8 cellular contexts compared by ENCODE assay signal in genomic region chr13:32164622-32165268, GRCh38.
DNase-seq lines count a peak whose midpoint lies in the region; ATAC-seq, FAIRE-seq and TF ChIP-seq lines count a peak whose summit lies in the region.

No MANE protein-coding gene starts in this region.

- no peak for TF ChIP-seq EP300 in suprapubic skin (IDR thresholded peaks at IDR 0.05)

- H3K4me1 ChIP-seq in esophagus squamous epithelium = peaks cover 0 to 7% (median 0%) of the 10 kb centered on the region in 3 donors
- peaks cover 4% of the 10 kb centered on the region for H3K4me1 ChIP-seq in suprapubic skin

- no peak overlapping the region for H3K4me2 ChIP-seq in SU-DHL-6 (ENCODE audit: low read depth, low read length, poor library complexity, severe bottlenecking)

- no peaks in the 10 kb centered on the region for H3K9me3 Mint-ChIP-seq in naive thymus-derived CD8-positive, alpha-beta T cell

- H3K27me3 Mint-ChIP-seq in naive thymus-derived CD8-positive, alpha-beta T cell = no peaks in the 10 kb centered on the region

- DNase-seq in D721Med (ENCODE audit: insufficient read length, low spot score) (no peak), NCI-H1694 treated with DMSO at 0.1 percent for 48 hours (lab: John Stamatoyannopoulos, UW) (peak; percentile 78), esophagus squamous epithelium (lab: John Stamatoyannopoulos, UW) (no peak), mesenteric fat pad (ENCODE audit: low spot score) (no peak), suprapubic skin (ENCODE audit: low spot score in 2 of 2) (no peak)
- peak in 4 of 10 donors; percentile 1 to 11 (median 6) for DNase-seq in naive thymus-derived CD8-positive, alpha-beta T cell

- no peak overlapping the region for H3K27ac Mint-ChIP-seq in naive thymus-derived CD8-positive, alpha-beta T cell

- H3K27me3 ChIP-seq in SU-DHL-6 (ENCODE audit: low read length) = no peaks in the 10 kb centered on the region
- no peaks in the 10 kb centered on the region for H3K27me3 ChIP-seq in esophagus squamous epithelium
- no peaks in the 10 kb centered on the region for H3K27me3 ChIP-seq in suprapubic skin

- H3K36me3 ChIP-seq in SU-DHL-6 (ENCODE audit: low read length) (no peaks in the 10 kb centered on the region), esophagus squamous epithelium (no peaks in the 10 kb centered on the region), suprapubic skin (no peaks in the 10 kb centered on the region)

- H4K20me1 ChIP-seq in SU-DHL-6 (ENCODE audit: low read depth, low read length) = no peaks in the 10 kb centered on the region

- H3K36me3 Mint-ChIP-seq in naive thymus-derived CD8-positive, alpha-beta T cell = no peaks in the 10 kb centered on the region

- H3K27ac ChIP-seq in SU-DHL-6 (ENCODE audit: low read depth, low read length) (no peak overlapping the region), esophagus squamous epithelium (no peak overlapping the region), suprapubic skin (no peak overlapping the region)

- ATAC-seq in GM21529 (IDR thresholded peaks at IDR 0.05; ENCODE audit: unreplicated experiment) = peak; percentile 84
- ATAC-seq in naive thymus-derived CD8-positive, alpha-beta T cell = peak; percentile 45 to 58

- FAIRE-seq in D721Med (lab: Jason Lieb, UNC) = peak; percentile 58

- H3K9me2 ChIP-seq in SU-DHL-6 (replicated peaks; ENCODE audit: insufficient read depth, low read length) = no peaks in the 10 kb centered on the region

- H2AFZ ChIP-seq in SU-DHL-6 (ENCODE audit: low read depth, low read length, severe bottlenecking) = peak overlapping the region; percentile 94

- TF ChIP-seq POLR2A in esophagus squamous epithelium (IDR thresholded peaks at IDR 0.05) (no peak), suprapubic skin (IDR thresholded peaks at IDR 0.05) (no peak)

- intact Hi-C loops in esophagus squamous epithelium (cut with DNase I) = no loop called here

- no peaks in the 10 kb centered on the region; the same call in 1 of the 2 replicates for H3F3A ChIP-seq in SU-DHL-6 (ENCODE audit: insufficient read depth)

- H3K4me1 Mint-ChIP-seq in naive thymus-derived CD8-positive, alpha-beta T cell = no peaks in the 10 kb centered on the region

- no peaks in the 10 kb centered on the region for H3K79me2 ChIP-seq in SU-DHL-6 (ENCODE audit: insufficient read depth, low read length)

- no peak overlapping the region for H3K4me3 Mint-ChIP-seq in naive thymus-derived CD8-positive, alpha-beta T cell

- TF ChIP-seq CTCF in D721Med (IDR thresholded peaks at IDR 0.05; ENCODE audit: insufficient read depth, missing control alignments) (peak; percentile 72), SU-DHL-6 (IDR thresholded peaks at IDR 0.05; ENCODE audit: insufficient read depth, low read length, poor library complexity, severe bottlenecking) (peak; percentile 92), esophagus squamous epithelium (IDR thresholded peaks at IDR 0.05) (peak in 4 of 6 experiments; percentile 5 to 53 (median 24)), suprapubic skin (IDR thresholded peaks at IDR 0.05) (peak in 1 of 2 donors; percentile 44)

- H3K4me3 ChIP-seq in SU-DHL-6 (ENCODE audit: insufficient read depth, low read length, poor library complexity, severe bottlenecking) (no peak overlapping the region), esophagus squamous epithelium (no peak overlapping the region), suprapubic skin (no peak overlapping the region)

- POLR2A ChIA-PET in naive thymus-derived CD8-positive, alpha-beta T cell (lab: Charles Lee) = no interaction called here

- H3K9me3 ChIP-seq in SU-DHL-6 (ENCODE audit: insufficient read depth, low read length) (no peaks in the 10 kb centered on the region), esophagus squamous epithelium (no peaks in the 10 kb centered on the region), suprapubic skin (no peaks in the 10 kb centered on the region)

- 83 to 90% methylated on average over 4 of the region's 4 CpGs for WGBS in esophagus squamous epithelium, 2 donors
- 86% methylated on average over 4 of the region's 4 CpGs for WGBS in suprapubic skin

- no peak overlapping the region for H3K9ac ChIP-seq in SU-DHL-6 (ENCODE audit: low read length)
